In genomic region chr6:158397578-158397977, GRCh38 we compare ENCODE assay signal across 20 cellular contexts.
DNase-seq lines count a peak whose midpoint lies in the region; ATAC-seq, FAIRE-seq and TF ChIP-seq lines count a peak whose summit lies in the region.
"Had no signal": no experiment of that assay in that cellular context is flagged by ENCODE, and none has a peak within 500 bp of the region (broad histone marks: within the 10 kb centered on the region; RNA-seq: fewer than 3 reads in every experiment).

No MANE protein-coding gene starts in this region.

- peaks cover 16% of the 10 kb centered on the region for H3K4me1 Mint-ChIP-seq in nephron progenitor cell

- no peak overlapping the region for H3K9ac ChIP-seq in HepG2 (ENCODE audit: insufficient read depth, low read depth, low read length)
- H3K9ac ChIP-seq: BLaER1 treated with 17β-estradiol and CSF1 and Interleukin-3, amounts not matched to agents 10 nM and 100 nM had no signal

- H3K36me3 ChIP-seq in HepG2 (replicated peaks in 1 of 2; ENCODE audit: control insufficient read depth in 1 of 2, insufficient read depth in 2 of 2, low read length in 2 of 2) (peaks cover 5 to 13% of the 10 kb centered on the region in 2 experiments), right lobe of liver (no peaks in the 10 kb centered on the region), osteoblast (ENCODE audit: insufficient read depth, low read length) (no peaks in the 10 kb centered on the region)

- H3K36me3 Mint-ChIP-seq in nephron progenitor cell (ENCODE audit: low read depth): peaks cover 38% of the 10 kb centered on the region

- H3K27ac Mint-ChIP-seq in nephron progenitor cell: peak overlapping the region; percentile 55
- H3K27ac Mint-ChIP-seq: B cell; CD4-positive, alpha-beta T cell; CD8-positive, alpha-beta T cell had no signal

- TF ChIP-seq POLR2A in HepG2 (IDR thresholded peaks at IDR 0.05; ENCODE audit: insufficient read depth in 1 of 2, low read depth in 2 of 2, low read length in 2 of 2) (no peak), right lobe of liver (IDR thresholded peaks at IDR 0.05) (no peak)

- no peak for TF ChIP-seq RAD21 in HepG2 (CRISPR knock-in tag; IDR thresholded peaks at IDR 0.05)

- TF ChIP-seq EP300 in HepG2 (IDR thresholded peaks at IDR 0.05; ENCODE audit: low read depth in 2 of 2, low read length in 2 of 2): no peak
- TF ChIP-seq EP300 in HepG2 (CRISPR knock-in tag; IDR thresholded peaks at IDR 0.05; ENCODE audit: borderline replicate concordance): no peak

- H3K9me3 ChIP-seq in HepG2 (ENCODE audit: low read length): peaks cover 12% of the 10 kb centered on the region
- H3K9me3 ChIP-seq in right lobe of liver: no peaks in the 10 kb centered on the region
- H3K9me3 ChIP-seq in osteoblast (ENCODE audit: low read depth, low read length): no peaks in the 10 kb centered on the region

- H3K27ac ChIP-seq in HepG2 (ENCODE audit: extremely low read length, insufficient read depth, low read length): no peak overlapping the region
- no peak overlapping the region for H3K27ac ChIP-seq in right lobe of liver
- H3K27ac ChIP-seq in osteoblast (ENCODE audit: low read depth, low read length): no peak overlapping the region
- H3K27ac ChIP-seq: 22Rv1; A549; BLaER1 treated with 17β-estradiol and CSF1 and Interleukin-3, amounts not matched to agents 10 nM and 100 nM; C4-2B had no signal

- H3K79me2 ChIP-seq in HepG2 (ENCODE audit: insufficient read depth, low read length) (peaks cover 9% of the 10 kb centered on the region), osteoblast (ENCODE audit: insufficient read depth, low read length) (peaks cover 29% of the 10 kb centered on the region)

- CTCF ChIA-PET in HepG2 (lab: Yijun Ruan, JAX; ENCODE audit: low intra/inter-chr PET ratio, low total read pairs): no interaction called here

- POLR2A ChIA-PET in HepG2 (lab: Yijun Ruan, JAX): no interaction called here

- H3K9me3 Mint-ChIP-seq in nephron progenitor cell: peaks cover 18% of the 10 kb centered on the region
- H3K9me3 Mint-ChIP-seq: CD4-positive, alpha-beta T cell; CD8-positive, alpha-beta T cell had no signal

- H3K4me2 ChIP-seq in HepG2 (ENCODE audit: low read depth, low read length): no peak overlapping the region
- H3K4me2 ChIP-seq in osteoblast (ENCODE audit: insufficient read depth, low read length): no peak overlapping the region
- H3K4me2 ChIP-seq: A549; BLaER1 treated with 17β-estradiol and CSF1 and Interleukin-3, amounts not matched to agents 10 nM and 100 nM had no signal

- no peaks in the 10 kb centered on the region for H4K20me1 ChIP-seq in HepG2 (ENCODE audit: insufficient read depth, low read length)
- peaks cover 19% of the 10 kb centered on the region for H4K20me1 ChIP-seq in osteoblast (ENCODE audit: insufficient read depth, low read length)

- H3K27me3 ChIP-seq in HepG2 (ENCODE audit: control insufficient read depth in 1 of 2, insufficient read depth in 2 of 2, low read length in 2 of 2) (no peaks in the 10 kb centered on the region), right lobe of liver (no peaks in the 10 kb centered on the region), osteoblast (ENCODE audit: insufficient read depth, low read length) (no peaks in the 10 kb centered on the region)
- H3K27me3 ChIP-seq: BLaER1 treated with 17β-estradiol and CSF1 and Interleukin-3, amounts not matched to agents 10 nM and 100 nM had no signal

- in situ Hi-C loops in HepG2 (cut with HindIII; ENCODE audit: extremely low pct_ligation_motif_present, low pct_unique_long_range_greater_than_20kb): no loop called here

- no peak for FAIRE-seq in HepG2 (lab: Jason Lieb, UNC)
- FAIRE-seq: A549, D721Med, G401.6, GM19239 had no signal

- no peak for ATAC-seq in HepG2
- no peak for ATAC-seq in right lobe of liver
- ATAC-seq: A549; CD8-positive, alpha-beta T cell had no signal

- H3K4me3 Mint-ChIP-seq in nephron progenitor cell: no peak overlapping the region
- H3K4me3 Mint-ChIP-seq: B cell; CD4-positive, alpha-beta T cell; CD8-positive, alpha-beta T cell had no signal

- TF ChIP-seq CTCF in HepG2 (CRISPR knock-in tag; IDR thresholded peaks at IDR 0.05) (no peak), right lobe of liver (IDR thresholded peaks at IDR 0.05) (no peak), nephron progenitor cell (IDR thresholded peaks at IDR 0.05) (no peak), osteoblast (IDR thresholded peaks at IDR 0.05; ENCODE audit: extremely low read depth, low read depth, low read length) (no peak)

- H2AFZ ChIP-seq in HepG2 (ENCODE audit: low read length): no peak overlapping the region
- H2AFZ ChIP-seq in osteoblast (ENCODE audit: low read length): no peak overlapping the region

- H3K27me3 Mint-ChIP-seq in nephron progenitor cell (ENCODE audit: low read depth, poor library complexity): no peaks in the 10 kb centered on the region
- H3K27me3 Mint-ChIP-seq: B cell; CD4-positive, alpha-beta T cell had no signal

- WGBS in HepG2 (ENCODE audit: low lambda C conversion rate): 99% methylated on average over 4 of the region's 4 CpGs
- 84% methylated on average over 2 of the region's 4 CpGs for WGBS in right lobe of liver (ENCODE audit: insufficient coverage, low coverage, low lambda C conversion rate, missing lambda C conversion rate)

- peaks cover 27% of the 10 kb centered on the region for H3K4me1 ChIP-seq in HepG2 (ENCODE audit: insufficient read depth, low read length)
- no peaks in the 10 kb centered on the region for H3K4me1 ChIP-seq in right lobe of liver
- no peaks in the 10 kb centered on the region for H3K4me1 ChIP-seq in osteoblast (ENCODE audit: insufficient read depth, low read length)
- H3K4me1 ChIP-seq: A549; BLaER1 treated with 17β-estradiol and CSF1 and Interleukin-3, amounts not matched to agents 10 nM and 100 nM had no signal

- no peak overlapping the region for H3K4me3 ChIP-seq in HepG2 (replicated peaks in 1 of 3; ENCODE audit: insufficient read depth in 1 of 3, low read depth in 2 of 3, low read length in 3 of 3)
- no peak overlapping the region for H3K4me3 ChIP-seq in right lobe of liver
- H3K4me3 ChIP-seq in osteoblast (ENCODE audit: insufficient read depth, low read length): no peak overlapping the region
- H3K4me3 ChIP-seq: A549; BLaER1 treated with 17β-estradiol and CSF1 and Interleukin-3, amounts not matched to agents 10 nM and 100 nM had no signal

- no peak for DNase-seq in HepG2 (ENCODE audit: low spot score)
- DNase-seq in right lobe of liver: no peak
- DNase-seq in nephron progenitor cell: no peak
- DNase-seq in activated CD8-positive, alpha-beta memory T cell treated with anti-CD3 and anti-CD28 coated beads for 24 hours: no peak
- no peak for DNase-seq in osteoblast (ENCODE audit: insufficient read length, low spot score, missing footprints)
- DNase-seq: AML-193; Caco-2; Calu3; CD4-positive, alpha-beta T cell; CD8-positive, alpha-beta T cell; DMS79 treated with DMSO at 0.1 percent for 48 hours; GF-D8 had no signal

- BruUV-seq in HepG2 (replicated peaks; lab: Mats Ljungman, UMichigan): no TSS peak

- intact Hi-C loops in HepG2 (cut with micrococcal nuclease; ENCODE audit: unreplicated experiment) (loop anchor here (5.0 kb wide), 1 partner anchor 155 kb away; no protein-coding TSS in a partner anchor), right lobe of liver (cut with DNase I) (no loop called here)

TF ChIP-seq in HepG2, 621 proteins besides CTCF, POLR2A, EP300 and RAD21:
- TF ChIP-seq THRA (CRISPR knock-in tag; IDR thresholded peaks at IDR 0.05; ENCODE audit: borderline replicate concordance) (no peak), ADNP (CRISPR knock-in tag; IDR thresholded peaks at IDR 0.05) (no peak), GZF1 (CRISPR knock-in tag; IDR thresholded peaks at IDR 0.05) (no peak), HCFC1 (IDR thresholded peaks at IDR 0.05; ENCODE audit: low read depth, low read length) (no peak), KLF12 (CRISPR knock-in tag; IDR thresholded peaks at IDR 0.05; ENCODE audit: borderline replicate concordance) (no peak), ZNF512B (CRISPR knock-in tag; IDR thresholded peaks at IDR 0.05; ENCODE audit: borderline replicate concordance) (no peak), ZNF12 (CRISPR knock-in tag; IDR thresholded peaks at IDR 0.05) (peak; percentile 75)
TF ChIP-seq in HepG2: peak in this region for 1.
